Comparison of ENCODE assay signal across 9 cellular contexts in genomic region chr1:109438798-109439297, GRCh38. TPM values are rescaled to one million over a fixed set of nuclear protein-coding genes. Genes with fewer than 3 reads are reported as not detected.
DNase-seq lines count a peak whose midpoint lies in the region; ATAC-seq lines count a peak whose summit lies in the region.
"Had no signal": no experiment of that assay in that cellular context is flagged by ENCODE, and none has a peak within 500 bp of the region (broad histone marks: within the 10 kb centered on the region; RNA-seq: fewer than 3 reads in every experiment).

No MANE protein-coding gene starts in this region.

- H3K4me3 ChIP-seq in ACC112 (ENCODE audit: low read depth, low read length) (no peak overlapping the region; the same call in 1 of the 2 replicates), SJCRH30 (no peak overlapping the region)

- H3K36me3 ChIP-seq in ACC112 (ENCODE audit: insufficient read depth, low read length) (no peaks in the 10 kb centered on the region), SJCRH30 (no peaks in the 10 kb centered on the region)

- ATAC-seq in GM21717 (IDR thresholded peaks at IDR 0.05; ENCODE audit: unreplicated experiment) (peak; percentile 59), GM21367 (IDR thresholded peaks at IDR 0.05; ENCODE audit: unreplicated experiment) (no peak), HG02973 (IDR thresholded peaks at IDR 0.05; ENCODE audit: unreplicated experiment) (no peak)

- H2AFZ ChIP-seq in ACC112 (ENCODE audit: low read length, unreplicated experiment) = peak overlapping the region; percentile 3

- peak overlapping the region; percentile 85 for H3K27ac ChIP-seq in ACC112 (ENCODE audit: low read depth, low read length)
- H3K27ac ChIP-seq in SJCRH30 = no peak overlapping the region
- H3K27ac ChIP-seq: HL-60 had no signal

- peaks cover 32% of the 10 kb centered on the region for H3K4me1 ChIP-seq in ACC112 (ENCODE audit: control insufficient read depth, insufficient read depth, low read length, unreplicated experiment)
- H3K4me1 ChIP-seq in SJCRH30 = peaks cover 9% of the 10 kb centered on the region

- H3K27me3 ChIP-seq in ACC112 (ENCODE audit: insufficient read depth, low read length) (peaks cover 12% of the 10 kb centered on the region; the same call in 1 of the 2 replicates), SJCRH30 (no peaks in the 10 kb centered on the region)

- H3K9me3 ChIP-seq in SJCRH30 (replicated peaks) = no peaks in the 10 kb centered on the region

- DNase-seq in SJCRH30 = peak; percentile 51 to 70
- peak; percentile 62 for DNase-seq in foreskin melanocyte
- DNase-seq in amygdala (lab: John Stamatoyannopoulos, UW) = no peak
- DNase-seq in iPS-NIHi7 (ENCODE audit: extremely low spot score) = no peak

- no peaks in the 10 kb centered on the region for H3K79me2 ChIP-seq in ACC112 (ENCODE audit: control insufficient read depth, insufficient read depth, low read length, unreplicated experiment)

RNA-seq across cellular contexts. Expression of gene PSMA5, which starts 12.6 kb away (rescaled TPM):
- total RNA-seq in SJCRH30 (2014; rRNA removed; shearing (Covaris generic)) = 81.9 and 82.3 TPM in 2 replicates

RNA-seq across cellular contexts. Expression of gene SYPL2, which starts 27.5 kb away (rescaled TPM):
- total RNA-seq in SJCRH30 (2014; rRNA removed; shearing (Covaris generic)) = 0.65 and 0.86 TPM in 2 replicates

RNA-seq across cellular contexts. Expression of gene SORT1, which starts 41.1 kb away (rescaled TPM):
- total RNA-seq in SJCRH30 (2014; rRNA removed; shearing (Covaris generic)) = 36.9 and 41.1 TPM in 2 replicates

RNA-seq across cellular contexts. Expression of gene ATXN7L2, which starts 44.9 kb away (rescaled TPM):
- total RNA-seq in SJCRH30 (2014; rRNA removed; shearing (Covaris generic)) = 7.0 and 9.1 TPM in 2 replicates

RNA-seq across cellular contexts. Expression of gene CYB561D1, which starts 55.0 kb away (rescaled TPM):
- total RNA-seq in SJCRH30 (2014; rRNA removed; shearing (Covaris generic)) = 8.4 and 9.7 TPM in 2 replicates

Comparison
In these comparisons a context has a peak if more than half of its experiments do, and no peak if none do; other contexts are left out.
1. DNase-seq: peak in SJCRH30 (2 of 2) and foreskin melanocyte (single experiment); none in amygdala (0 of 56) and iPS-NIHi7 (single experiment).